ENCODE assay signal across 11 cellular contexts in the genomic region with DNA sequence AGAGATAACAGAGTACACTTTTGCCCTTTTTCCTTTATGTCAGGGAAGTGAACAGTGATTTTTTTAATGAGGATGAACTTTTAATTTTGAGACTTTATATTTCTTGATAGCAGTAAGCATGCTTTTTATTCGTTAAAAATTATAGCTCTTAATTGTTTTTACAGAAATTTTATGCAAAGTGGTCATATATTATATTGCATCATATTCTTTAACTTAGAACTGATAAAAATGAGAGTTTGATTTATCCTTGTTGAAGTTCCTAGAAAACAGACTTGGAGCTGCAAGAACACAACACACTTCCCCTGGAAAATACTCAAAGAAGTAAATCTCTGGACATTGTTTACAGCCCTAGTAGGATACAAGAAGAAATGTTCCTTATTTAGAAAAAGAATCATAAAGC.
"Had no signal": no experiment of that assay in that cellular context is flagged by ENCODE, and none has a peak within 500 bp of the region (broad histone marks: within the 10 kb centered on the region; RNA-seq: fewer than 3 reads in every experiment).

No MANE protein-coding gene starts in this region.

- H3K9me3 ChIP-seq: HAP-1 had no signal

- H3K4me1 ChIP-seq: HAP-1 had no signal

- FAIRE-seq: H1, H54 had no signal

- ATAC-seq: GM23338, HCT116 had no signal

- H3K4me2 ChIP-seq: GM23338 had no signal

- H3K36me3 ChIP-seq: HAP-1 had no signal

- DNase-seq: GM23248, GOT3, H7, H9, HCEC 1CT, HFFc6 had no signal

- H3K4me3 ChIP-seq: GM23248, GM23338, HAP-1 had no signal

- H3K9ac ChIP-seq: GM23248 had no signal

- H2AFZ ChIP-seq: GM23248, GM23338 had no signal

- H3K27ac ChIP-seq: GM23248 had no signal
